ENCODE assay signal across 9 cellular contexts in genomic region chr4:59553063-59553738, GRCh38.
DNase-seq lines count a peak whose midpoint lies in the region; ATAC-seq, FAIRE-seq and TF ChIP-seq lines count a peak whose summit lies in the region.
"Had no signal": no experiment of that assay in that cellular context is flagged by ENCODE, and none has a peak within 500 bp of the region (broad histone marks: within the 10 kb centered on the region; RNA-seq: fewer than 3 reads in every experiment).

No MANE protein-coding gene starts in this region.

- H3K4me1 Mint-ChIP-seq in astrocyte (ENCODE audit: low read depth, unreplicated experiment): peaks cover 9% of the 10 kb centered on the region
- H3K4me1 Mint-ChIP-seq: activated naive CD4-positive, alpha-beta T cell treated with anti-CD3 and anti-CD28 coated beads, Interleukin-2, amount 50 U/mL, for 24 hours had no signal

- intact Hi-C loops in transverse colon (cut with DNase I; ENCODE audit: low total_unique reads): no loop called here

- TF ChIP-seq CTCF in astrocyte (IDR thresholded peaks at IDR 0.05; ENCODE audit: insufficient read depth, low read depth, low read length) (no peak), transverse colon (IDR thresholded peaks at IDR 0.05) (no peak)

- in situ Hi-C loops in transverse colon (cut with MboI; ENCODE audit: low pct_ligation_motif_present in 1 of 4, low pct_unique_long_range_greater_than_20kb in 1 of 4, low sequenced_read_pairs in 3 of 4): no loop called here

- H3K36me3 Mint-ChIP-seq in astrocyte (ENCODE audit: low read depth, unreplicated experiment): no peaks in the 10 kb centered on the region
- H3K36me3 Mint-ChIP-seq: activated naive CD4-positive, alpha-beta T cell treated with anti-CD3 and anti-CD28 coated beads, Interleukin-2, amount 50 U/mL, for 24 hours had no signal

- H3K4me1 ChIP-seq in astrocyte (ENCODE audit: insufficient read depth, low read length) (peaks cover 5% of the 10 kb centered on the region), small intestine (ENCODE audit: control insufficient read depth in 2 of 2, insufficient read depth in 1 of 2, low read depth in 1 of 2, low read length in 1 of 2) (no peaks in the 10 kb centered on the region), transverse colon (no peaks in the 10 kb centered on the region)

- H3K9me3 Mint-ChIP-seq in astrocyte (ENCODE audit: unreplicated experiment): no peaks in the 10 kb centered on the region

- H3K4me2 ChIP-seq in astrocyte (ENCODE audit: low read length): peak overlapping the region; percentile 79

- TF ChIP-seq EP300 in transverse colon (IDR thresholded peaks at IDR 0.05; ENCODE audit: low read depth): no peak

- H2AFZ ChIP-seq in astrocyte (ENCODE audit: low read depth, low read length): peak overlapping the region; percentile 39

- DNase-seq in Ammon's horn (ENCODE audit: low spot score) (peak; percentile 16), astrocyte (ENCODE audit: low read depth) (peak; percentile 25), small intestine (peak; percentile 7), NCI-H2196 treated with DMSO at 0.1 percent for 48 hours (lab: John Stamatoyannopoulos, UW; ENCODE audit: unreplicated experiment) (no peak), NCI-H187 treated with DMSO at 0.1 percent for 48 hours (lab: John Stamatoyannopoulos, UW) (no peak), transverse colon (no peak)

- H3K9ac ChIP-seq in astrocyte (ENCODE audit: low read length): peak overlapping the region; percentile 13

- ATAC-seq in GM19463 (IDR thresholded peaks at IDR 0.05; ENCODE audit: unreplicated experiment) (peak; percentile 98), HG03565 (IDR thresholded peaks at IDR 0.05; ENCODE audit: unreplicated experiment) (peak; percentile 96)

- TF ChIP-seq POLR2A in transverse colon (IDR thresholded peaks at IDR 0.05): no peak

- H3K27me3 Mint-ChIP-seq in astrocyte (ENCODE audit: low read depth, unreplicated experiment): no peaks in the 10 kb centered on the region
- H3K27me3 Mint-ChIP-seq: activated naive CD4-positive, alpha-beta T cell treated with anti-CD3 and anti-CD28 coated beads, Interleukin-2, amount 50 U/mL, for 24 hours had no signal

- H3K9me3 ChIP-seq in astrocyte (ENCODE audit: insufficient read depth, low read depth, low read length) (no peaks in the 10 kb centered on the region), small intestine (ENCODE audit: control insufficient read depth, low read depth) (no peaks in the 10 kb centered on the region), transverse colon (no peaks in the 10 kb centered on the region)

- H3K27ac Mint-ChIP-seq in astrocyte (ENCODE audit: unreplicated experiment): peak overlapping the region; percentile 97
- H3K27ac Mint-ChIP-seq: activated naive CD4-positive, alpha-beta T cell treated with anti-CD3 and anti-CD28 coated beads, Interleukin-2, amount 50 U/mL, for 24 hours had no signal

- 20 to 35% (median 27%) methylated on average over 2 of the region's 2 CpGs for WGBS in small intestine, 3 donors
- WGBS in transverse colon (ENCODE audit: low coverage in 1 of 2), 2 donors: 43 to 49% methylated on average over 2 of the region's 2 CpGs

- H3K36me3 ChIP-seq in astrocyte (ENCODE audit: insufficient read depth, low read length) (no peaks in the 10 kb centered on the region), small intestine (ENCODE audit: control insufficient read depth in 2 of 2, insufficient read depth in 2 of 2, low read length in 2 of 2) (no peaks in the 10 kb centered on the region), transverse colon (no peaks in the 10 kb centered on the region)

- H3K27me3 ChIP-seq in astrocyte (ENCODE audit: insufficient read depth, low read length): no peaks in the 10 kb centered on the region
- H3K27me3 ChIP-seq in small intestine (ENCODE audit: control insufficient read depth in 2 of 2, insufficient read depth in 2 of 2, low read length in 2 of 2): no peaks in the 10 kb centered on the region
- H3K27me3 ChIP-seq in transverse colon: no peaks in the 10 kb centered on the region

- H4K20me1 ChIP-seq in astrocyte (ENCODE audit: insufficient read depth, low read length): no peaks in the 10 kb centered on the region

- FAIRE-seq in astrocyte (lab: Jason Lieb, UNC) (peak; percentile 69), small intestine (lab: Jason Lieb, UNC) (no peak)

- H3K4me3 ChIP-seq in astrocyte (ENCODE audit: insufficient read depth, low read depth, low read length): peak overlapping the region; percentile 45
- H3K4me3 ChIP-seq in small intestine (ENCODE audit: low read depth in 1 of 2, low read length in 2 of 2): peak overlapping the region in 1 of 2 donors; percentile 19
- H3K4me3 ChIP-seq in transverse colon: no peak overlapping the region

- peak overlapping the region; percentile 48 for H3K4me3 Mint-ChIP-seq in astrocyte (ENCODE audit: unreplicated experiment)
- H3K4me3 Mint-ChIP-seq: activated naive CD4-positive, alpha-beta T cell treated with anti-CD3 and anti-CD28 coated beads, Interleukin-2, amount 50 U/mL, for 24 hours had no signal

- H3K27ac ChIP-seq in astrocyte (ENCODE audit: low read depth, low read length) (peak overlapping the region; percentile 35), small intestine (ENCODE audit: low read depth in 1 of 2, low read length in 1 of 2) (no peak overlapping the region), transverse colon (no peak overlapping the region)

- H3K79me2 ChIP-seq in astrocyte (ENCODE audit: insufficient read depth, low read length): no peaks in the 10 kb centered on the region

Comparison
In these comparisons a context has a peak if more than half of its experiments do, and no peak if none do; other contexts are left out.
1. DNase-seq: peak in Ammon's horn (single experiment), astrocyte (single experiment) and small intestine (single experiment); none in NCI-H2196 treated with DMSO at 0.1 percent for 48 hours (single experiment), NCI-H187 treated with DMSO at 0.1 percent for 48 hours (single experiment) and transverse colon (single experiment).